31 cellular contexts compared by ENCODE assay signal in genomic region chr6:16069222-16069621, GRCh38.
"Had no signal": no experiment of that assay in that cellular context is flagged by ENCODE, and none has a peak within 500 bp of the region (broad histone marks: within the 10 kb centered on the region; RNA-seq: fewer than 3 reads in every experiment).

No MANE protein-coding gene starts in this region.

- H3K9me3 ChIP-seq: heart right ventricle, left lung, lower lobe of right lung, pancreas, prostate gland, right lobe of liver, stomach, thoracic aorta, tibial artery, upper lobe of right lung had no signal

- H3K27me3 ChIP-seq: heart right ventricle, left lung, pancreas, right lobe of liver, stomach, tibial artery, upper lobe of right lung had no signal

- H3K4me2 ChIP-seq: smooth muscle cell had no signal

- H3K4me3 ChIP-seq: heart right ventricle, left lung, lower lobe of right lung, pancreas, prostate gland, right lobe of liver, smooth muscle cell, stomach, thoracic aorta, tibial artery, upper lobe of right lung had no signal

- H3K4me1 Mint-ChIP-seq: immature natural killer cell; stimulated activated naive B cell treated with anti-CD40 and anti-IgM and Interleukin-4, amounts not matched to agents 10 μg/mL and 1 μg/mL and 100 μg/mL, for 72 hours had no signal

- ATAC-seq: heart right ventricle; left colon; left lung; lower lobe of right lung; naive thymus-derived CD8-positive, alpha-beta T cell; pancreas; right lobe of liver; stimulated activated naive B cell treated with anti-CD40 and anti-IgM and Interleukin-4, amounts not matched to agents 10 μg/mL and 1 μg/mL and 100 μg/mL, for 72 hours; stimulated activated naive CD8-positive, alpha-beta T cell treated with anti-CD3 and anti-CD28 coated beads, Interleukin-15, Interleukin-2, amounts not matched to agents 100 U/mL and 50 U/mL, for 24 hours; upper lobe of right lung had no signal

- DNase-seq: heart right ventricle; hypothalamus; immature natural killer cell; kidney; left colon; lower lobe of right lung; mammary epithelial cell; mesenchymal stem cell; naive thymus-derived CD8-positive, alpha-beta T cell; nucleus accumbens; retina; right lobe of liver; stimulated activated CD4-positive, alpha-beta T cell treated with anti-CD3 and anti-CD28 coated beads, Interleukin-1b, Interleukin-23, amount 100 ng/mL, for 48 hours; stimulated activated CD4-positive, alpha-beta T cell treated with anti-CD3 and anti-CD28 coated beads, Interleukin-2, amount 100 ng/mL, for 48 hours; stimulated activated CD4-positive, alpha-beta T cell treated with anti-CD3 and anti-CD28 coated beads, Interleukin-4, amount 100 ng/mL, for 4 hours; stimulated activated CD8-positive, alpha-beta memory T cell treated with anti-CD3 and anti-CD28 coated beads, Interleukin-4, amount 100 ng/mL, for 48 hours; stimulated activated naive B cell treated with anti-CD40 and anti-IgM and Interleukin-4, amounts not matched to agents 10 μg/mL and 1 μg/mL and 100 μg/mL, for 72 hours; stimulated activated naive CD8-positive, alpha-beta T cell treated with anti-CD3 and anti-CD28 coated beads, Interleukin-15, Interleukin-2, amounts not matched to agents 100 U/mL and 50 U/mL, for 24 hours; stomach; tibial artery; trophoblast cell; upper lobe of right lung had no signal

- H3K27ac Mint-ChIP-seq: immature natural killer cell; naive thymus-derived CD8-positive, alpha-beta T cell; nephron; stimulated activated naive B cell treated with anti-CD40 and anti-IgM and Interleukin-4, amounts not matched to agents 10 μg/mL and 1 μg/mL and 100 μg/mL, for 72 hours had no signal

- FAIRE-seq: islet of Langerhans, kidney, pancreas, urothelium cell line had no signal

- H3K27ac ChIP-seq: heart right ventricle, left lung, lower lobe of right lung, pancreas, prostate gland, right lobe of liver, stomach, thoracic aorta, tibial artery, upper lobe of right lung had no signal

- H3K9me3 Mint-ChIP-seq: naive thymus-derived CD8-positive, alpha-beta T cell; stimulated activated naive B cell treated with anti-CD40 and anti-IgM and Interleukin-4, amounts not matched to agents 10 μg/mL and 1 μg/mL and 100 μg/mL, for 72 hours had no signal

- H3K36me3 Mint-ChIP-seq: immature natural killer cell; naive thymus-derived CD8-positive, alpha-beta T cell; stimulated activated naive B cell treated with anti-CD40 and anti-IgM and Interleukin-4, amounts not matched to agents 10 μg/mL and 1 μg/mL and 100 μg/mL, for 72 hours had no signal

- H3K4me3 Mint-ChIP-seq: immature natural killer cell; naive thymus-derived CD8-positive, alpha-beta T cell; nephron; neural crest cell; stimulated activated naive B cell treated with anti-CD40 and anti-IgM and Interleukin-4, amounts not matched to agents 10 μg/mL and 1 μg/mL and 100 μg/mL, for 72 hours had no signal

- H3K36me3 ChIP-seq: heart right ventricle, left lung, lower lobe of right lung, pancreas, prostate gland, right lobe of liver, stomach, thoracic aorta, tibial artery, upper lobe of right lung had no signal

- H3K4me1 ChIP-seq: heart right ventricle, left lung, lower lobe of right lung, pancreas, prostate gland, right lobe of liver, stomach, tibial artery, upper lobe of right lung had no signal
